14 cellular contexts compared by ENCODE assay signal in the genomic region with DNA sequence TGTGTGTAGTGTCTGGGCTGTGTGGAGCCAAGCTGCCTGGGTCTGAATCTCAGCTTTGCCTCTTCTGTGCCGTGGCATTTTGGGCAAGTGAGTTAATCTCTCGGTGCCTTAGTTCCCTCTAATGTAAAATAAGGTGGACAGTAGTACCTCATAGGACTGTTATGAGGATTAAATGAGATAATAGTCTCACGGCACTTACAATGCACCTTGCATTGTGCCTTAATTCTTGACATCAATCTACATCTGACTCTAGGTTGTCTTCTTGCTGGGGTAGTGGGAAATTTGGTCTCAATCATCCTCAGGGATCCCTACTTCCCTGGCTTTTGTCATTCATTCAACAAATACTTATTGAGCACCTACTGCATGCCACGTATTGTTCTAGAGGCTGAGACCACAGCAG.
"Had no signal": no experiment of that assay in that cellular context is flagged by ENCODE, and none has a peak within 500 bp of the region (broad histone marks: within the 10 kb centered on the region; RNA-seq: fewer than 3 reads in every experiment).

No MANE protein-coding gene starts in this region.

- H3K27me3 ChIP-seq: ovary, right atrium auricular region, tibial artery had no signal

- H3K36me3 ChIP-seq: left ventricle myocardium inferior, lower lobe of right lung, ovary, right atrium auricular region, tibial artery, upper lobe of right lung had no signal

- H3K4me3 Mint-ChIP-seq: effector memory CD8-positive, alpha-beta T cell; naive B cell; nephron had no signal

- H3K27ac ChIP-seq: foreskin keratinocyte, left ventricle myocardium inferior, lower lobe of right lung, ovary, right atrium auricular region, tibial artery, upper lobe of right lung had no signal

- H3K27ac Mint-ChIP-seq: naive B cell had no signal

- H3K4me1 ChIP-seq: lower lobe of right lung, upper lobe of right lung had no signal

- ATAC-seq: foreskin keratinocyte, left cardiac atrium, upper lobe of right lung had no signal

- DNase-seq: effector memory CD8-positive, alpha-beta T cell; kidney; left ventricle myocardium inferior; lower lobe of right lung; naive B cell; ovary; stimulated activated CD4-positive, alpha-beta T cell treated with anti-CD3 and anti-CD28 coated beads, Interleukin-12 subunit alpha, Interleukin-12 subunit beta, amount 100 ng/mL, for 4 hours; tibial artery; upper lobe of right lung had no signal

- H3K9me3 Mint-ChIP-seq: effector memory CD8-positive, alpha-beta T cell; nephron had no signal

- FAIRE-seq: kidney, small intestine had no signal

- H3K9me3 ChIP-seq: left ventricle myocardium inferior, lower lobe of right lung, ovary, right atrium auricular region, tibial artery, upper lobe of right lung had no signal

- H3K36me3 Mint-ChIP-seq: naive B cell had no signal

- H3K4me3 ChIP-seq: left ventricle myocardium inferior, lower lobe of right lung, ovary, right atrium auricular region, tibial artery, upper lobe of right lung had no signal
